In the genomic region with DNA sequence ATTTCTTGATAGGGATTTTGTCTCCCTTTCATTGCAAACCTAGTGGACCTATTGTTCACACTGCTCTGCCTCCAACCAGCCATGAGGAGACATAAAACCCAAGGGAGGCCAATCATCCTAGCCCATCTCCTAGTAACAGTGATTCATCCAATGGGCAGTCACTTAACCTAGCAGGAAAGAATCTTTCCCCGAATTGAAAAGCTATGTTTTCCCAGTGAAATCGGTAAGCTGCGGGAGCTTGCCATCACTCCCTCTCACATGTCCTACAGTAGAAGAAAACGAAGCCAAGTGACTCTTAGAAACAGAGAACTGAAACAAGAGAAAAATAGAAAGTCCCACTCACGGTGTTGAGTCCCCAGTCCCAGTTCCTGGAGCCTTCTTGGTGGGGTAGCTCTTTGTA, we compare ENCODE assay signal across 1 cellular context.
TF ChIP-seq lines count a peak whose summit lies in the region.

No MANE protein-coding gene starts in this region.

TF ChIP-seq in GM23338, 12 proteins besides CTCF, POLR2A, EP300 and RAD21 (continued from another document):
- TF ChIP-seq, protein P1, sequence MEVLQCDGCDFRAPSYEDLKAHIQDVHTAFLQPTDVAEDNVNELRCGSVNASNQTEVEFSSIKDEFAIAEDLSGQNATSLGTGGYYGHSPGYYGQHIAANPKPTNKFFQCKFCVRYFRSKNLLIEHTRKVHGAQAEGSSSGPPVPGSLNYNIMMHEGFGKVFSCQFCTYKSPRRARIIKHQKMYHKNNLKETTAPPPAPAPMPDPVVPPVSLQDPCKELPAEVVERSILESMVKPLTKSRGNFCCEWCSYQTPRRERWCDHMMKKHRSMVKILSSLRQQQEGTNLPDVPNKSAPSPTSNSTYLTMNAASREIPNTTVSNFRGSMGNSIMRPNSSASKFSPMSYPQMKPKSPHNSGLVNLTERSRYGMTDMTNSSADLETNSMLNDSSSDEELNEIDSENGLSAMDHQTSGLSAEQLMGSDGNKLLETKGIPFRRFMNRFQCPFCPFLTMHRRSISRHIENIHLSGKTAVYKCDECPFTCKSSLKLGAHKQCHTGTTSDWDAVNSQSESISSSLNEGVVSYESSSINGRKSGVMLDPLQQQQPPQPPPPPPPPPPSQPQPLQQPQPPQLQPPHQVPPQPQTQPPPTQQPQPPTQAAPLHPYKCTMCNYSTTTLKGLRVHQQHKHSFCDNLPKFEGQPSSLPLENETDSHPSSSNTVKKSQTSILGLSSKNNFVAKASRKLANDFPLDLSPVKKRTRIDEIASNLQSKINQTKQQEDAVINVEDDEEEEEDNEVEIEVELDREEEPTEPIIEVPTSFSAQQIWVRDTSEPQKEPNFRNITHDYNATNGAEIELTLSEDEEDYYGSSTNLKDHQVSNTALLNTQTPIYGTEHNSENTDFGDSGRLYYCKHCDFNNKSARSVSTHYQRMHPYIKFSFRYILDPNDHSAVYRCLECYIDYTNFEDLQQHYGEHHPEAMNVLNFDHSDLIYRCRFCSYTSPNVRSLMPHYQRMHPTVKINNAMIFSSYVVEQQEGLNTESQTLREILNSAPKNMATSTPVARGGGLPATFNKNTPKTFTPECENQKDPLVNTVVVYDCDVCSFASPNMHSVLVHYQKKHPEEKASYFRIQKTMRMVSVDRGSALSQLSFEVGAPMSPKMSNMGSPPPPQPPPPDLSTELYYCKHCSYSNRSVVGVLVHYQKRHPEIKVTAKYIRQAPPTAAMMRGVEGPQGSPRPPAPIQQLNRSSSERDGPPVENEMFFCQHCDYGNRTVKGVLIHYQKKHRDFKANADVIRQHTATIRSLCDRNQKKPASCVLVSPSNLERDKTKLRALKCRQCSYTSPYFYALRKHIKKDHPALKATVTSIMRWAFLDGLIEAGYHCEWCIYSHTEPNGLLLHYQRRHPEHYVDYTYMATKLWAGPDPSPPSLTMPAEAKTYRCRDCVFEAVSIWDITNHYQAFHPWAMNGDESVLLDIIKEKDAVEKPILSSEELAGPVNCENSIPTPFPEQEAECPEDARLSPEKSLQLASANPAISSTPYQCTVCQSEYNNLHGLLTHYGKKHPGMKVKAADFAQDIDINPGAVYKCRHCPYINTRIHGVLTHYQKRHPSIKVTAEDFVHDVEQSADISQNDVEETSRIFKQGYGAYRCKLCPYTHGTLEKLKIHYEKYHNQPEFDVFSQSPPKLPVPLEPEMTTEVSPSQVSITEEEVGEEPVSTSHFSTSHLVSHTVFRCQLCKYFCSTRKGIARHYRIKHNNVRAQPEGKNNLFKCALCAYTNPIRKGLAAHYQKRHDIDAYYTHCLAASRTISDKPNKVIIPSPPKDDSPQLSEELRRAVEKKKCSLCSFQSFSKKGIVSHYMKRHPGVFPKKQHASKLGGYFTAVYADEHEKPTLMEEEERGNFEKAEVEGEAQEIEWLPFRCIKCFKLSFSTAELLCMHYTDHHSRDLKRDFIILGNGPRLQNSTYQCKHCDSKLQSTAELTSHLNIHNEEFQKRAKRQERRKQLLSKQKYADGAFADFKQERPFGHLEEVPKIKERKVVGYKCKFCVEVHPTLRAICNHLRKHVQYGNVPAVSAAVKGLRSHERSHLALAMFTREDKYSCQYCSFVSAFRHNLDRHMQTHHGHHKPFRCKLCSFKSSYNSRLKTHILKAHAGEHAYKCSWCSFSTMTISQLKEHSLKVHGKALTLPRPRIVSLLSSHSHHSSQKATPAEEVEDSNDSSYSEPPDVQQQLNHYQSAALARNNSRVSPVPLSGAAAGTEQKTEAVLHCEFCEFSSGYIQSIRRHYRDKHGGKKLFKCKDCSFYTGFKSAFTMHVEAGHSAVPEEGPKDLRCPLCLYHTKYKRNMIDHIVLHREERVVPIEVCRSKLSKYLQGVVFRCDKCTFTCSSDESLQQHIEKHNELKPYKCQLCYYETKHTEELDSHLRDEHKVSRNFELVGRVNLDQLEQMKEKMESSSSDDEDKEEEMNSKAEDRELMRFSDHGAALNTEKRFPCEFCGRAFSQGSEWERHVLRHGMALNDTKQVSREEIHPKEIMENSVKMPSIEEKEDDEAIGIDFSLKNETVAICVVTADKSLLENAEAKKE (CRISPR knock-in tag; IDR thresholded peaks at IDR 0.05): no peak
